Comparison of ENCODE assay signal across 1 cellular context in genomic region chr16:28950648-28951409, GRCh38.
TF ChIP-seq lines count a peak whose summit lies in the region.

Gene NFATC2IP (plus strand): TSS chr16:28950937. CDS start chr16:28951012, 75 bp downstream.

TF ChIP-seq in A549, 52 proteins besides CTCF, POLR2A, EP300 and RAD21 (continued from another document):
- TF ChIP-seq, protein P1, sequence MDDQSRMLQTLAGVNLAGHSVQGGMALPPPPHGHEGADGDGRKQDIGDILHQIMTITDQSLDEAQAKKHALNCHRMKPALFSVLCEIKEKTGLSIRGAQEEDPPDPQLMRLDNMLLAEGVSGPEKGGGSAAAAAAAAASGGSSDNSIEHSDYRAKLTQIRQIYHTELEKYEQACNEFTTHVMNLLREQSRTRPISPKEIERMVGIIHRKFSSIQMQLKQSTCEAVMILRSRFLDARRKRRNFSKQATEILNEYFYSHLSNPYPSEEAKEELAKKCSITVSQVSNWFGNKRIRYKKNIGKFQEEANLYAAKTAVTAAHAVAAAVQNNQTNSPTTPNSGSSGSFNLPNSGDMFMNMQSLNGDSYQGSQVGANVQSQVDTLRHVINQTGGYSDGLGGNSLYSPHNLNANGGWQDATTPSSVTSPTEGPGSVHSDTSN (IDR thresholded peaks at IDR 0.05), result peak; percentile 99
- TF ChIP-seq, protein P2, sequence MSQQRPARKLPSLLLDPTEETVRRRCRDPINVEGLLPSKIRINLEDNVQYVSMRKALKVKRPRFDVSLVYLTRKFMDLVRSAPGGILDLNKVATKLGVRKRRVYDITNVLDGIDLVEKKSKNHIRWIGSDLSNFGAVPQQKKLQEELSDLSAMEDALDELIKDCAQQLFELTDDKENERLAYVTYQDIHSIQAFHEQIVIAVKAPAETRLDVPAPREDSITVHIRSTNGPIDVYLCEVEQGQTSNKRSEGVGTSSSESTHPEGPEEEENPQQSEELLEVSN (IDR thresholded peaks at IDR 0.05; ENCODE audit: borderline replicate concordance, low read depth), result peak; percentile 68; the same call in 1 of the 2 replicates
